9 cellular contexts compared by ENCODE assay signal in genomic region chr5:172985596-172985995, GRCh38. TPM values are rescaled to one million over a fixed set of nuclear protein-coding genes. Genes with fewer than 3 reads are reported as not detected.
DNase-seq lines count a peak whose midpoint lies in the region; ATAC-seq and TF ChIP-seq lines count a peak whose summit lies in the region.
"Had no signal": no experiment of that assay in that cellular context is flagged by ENCODE, and none has a peak within 500 bp of the region (broad histone marks: within the 10 kb centered on the region; RNA-seq: fewer than 3 reads in every experiment).

No MANE protein-coding gene starts in this region.

- H3K36me3 Mint-ChIP-seq in activated CD4-positive, alpha-beta T cell treated with anti-CD3 and anti-CD28 coated beads, Interleukin-2, amount 10 ng/mL, durations not matched to agents 24 days and 14 days (ENCODE audit: low read depth), result peaks cover 28% of the 10 kb centered on the region

- H3K9ac ChIP-seq in skeletal muscle satellite cell (ENCODE audit: low read depth, low read length), result peak overlapping the region; percentile 21

- H3K4me1 ChIP-seq in skeletal muscle satellite cell (ENCODE audit: control insufficient read depth, insufficient read depth, low read length), result peaks cover 11% of the 10 kb centered on the region

- H3K4me2 ChIP-seq in skeletal muscle satellite cell (ENCODE audit: low read length), result peak overlapping the region; percentile 78

- no peaks in the 10 kb centered on the region for H3K27me3 ChIP-seq in skeletal muscle satellite cell (ENCODE audit: control insufficient read depth, insufficient read depth, low read length)

- H3K36me3 ChIP-seq in skeletal muscle satellite cell (ENCODE audit: insufficient read depth, low read length), result peaks cover 28% of the 10 kb centered on the region

- H3K4me3 Mint-ChIP-seq in activated CD4-positive, alpha-beta T cell treated with anti-CD3 and anti-CD28 coated beads, Interleukin-2, amount 10 ng/mL, durations not matched to agents 24 days and 14 days, result peak overlapping the region; percentile 76

- ATAC-seq in GM21528 (IDR thresholded peaks at IDR 0.05; ENCODE audit: low FRiP score, unreplicated experiment) (no peak), GM21529 (IDR thresholded peaks at IDR 0.05; ENCODE audit: unreplicated experiment) (no peak)
- ATAC-seq: Right ventricle myocardium inferior had no signal

- no peaks in the 10 kb centered on the region for H3K9me3 Mint-ChIP-seq in activated CD4-positive, alpha-beta T cell treated with anti-CD3 and anti-CD28 coated beads, Interleukin-2, amount 10 ng/mL, durations not matched to agents 24 days and 14 days

- no peaks in the 10 kb centered on the region for H3K9me3 ChIP-seq in skeletal muscle satellite cell (replicated peaks; ENCODE audit: low read length)

- H3K27me3 Mint-ChIP-seq in activated CD4-positive, alpha-beta T cell treated with anti-CD3 and anti-CD28 coated beads, Interleukin-2, amount 10 ng/mL, durations not matched to agents 24 days and 14 days, result no peaks in the 10 kb centered on the region

- DNase-seq in activated CD4-positive, alpha-beta T cell treated with anti-CD3 and anti-CD28 coated beads, Interleukin-2, amount 10 ng/mL, durations not matched to agents 24 days and 14 days, result no peak
- no peak for DNase-seq in activated CD4-positive, alpha-beta T cell treated with anti-CD3 and anti-CD28 coated beads, Interleukin-2, amount 50 U/mL, for 1 hour
- DNase-seq in SK-MEL-5 (ENCODE audit: low read depth, low spot score), result peak; percentile 8
- DNase-seq in epithelial cell of proximal tubule (ENCODE audit: low read depth), result no peak
- no peak for DNase-seq in stimulated activated CD4-positive, alpha-beta T cell treated with anti-CD3 and anti-CD28 coated beads, Interleukin-2, amount 100 ng/mL, for 24 hours

- H3K4me3 ChIP-seq in epithelial cell of proximal tubule (ENCODE audit: low read depth, low read length) (peak overlapping the region; percentile 90), skeletal muscle satellite cell (ENCODE audit: low read length) (peak overlapping the region; percentile 56)

- H3K4me1 Mint-ChIP-seq in activated CD4-positive, alpha-beta T cell treated with anti-CD3 and anti-CD28 coated beads, Interleukin-2, amount 10 ng/mL, durations not matched to agents 24 days and 14 days, result peaks cover 20% of the 10 kb centered on the region

- intact Hi-C loops in activated CD4-positive, alpha-beta T cell treated with anti-CD3 and anti-CD28 coated beads, Interleukin-2, amount 10 ng/mL, durations not matched to agents 24 days and 14 days (cut with micrococcal nuclease), result no loop called here

- no peak for TF ChIP-seq CTCF in epithelial cell of proximal tubule (conservative IDR thresholded peaks at IDR 0.05; ENCODE audit: low read depth, low read length)

- peak overlapping the region; percentile 23 for H3K27ac Mint-ChIP-seq in activated CD4-positive, alpha-beta T cell treated with anti-CD3 and anti-CD28 coated beads, Interleukin-2, amount 10 ng/mL, durations not matched to agents 24 days and 14 days

- in situ Hi-C loops in SK-MEL-5 (cut with HindIII; ENCODE audit: low pct_unique_long_range_greater_than_20kb, low sequenced_read_pairs), result no loop called here

RNA-seq across cellular contexts. Expression of gene ATP6V0E1, which starts 2.0 kb away (rescaled TPM):
- total RNA-seq in activated CD4-positive, alpha-beta T cell treated with anti-CD3 and anti-CD28 coated beads, Interleukin-2, amount 10 ng/mL, durations not matched to agents 24 days and 14 days, result 146 and 147 TPM in 2 replicates
- 303 and 324 TPM in 2 replicates for total RNA-seq in SK-MEL-5 (2014; rRNA removed; shearing (Covaris generic))
- polyA plus RNA-seq in SK-MEL-5 (2015; cell fraction: cytosol; rRNA removed), result 129 and 198 TPM in 2 replicates
- polyA plus RNA-seq in SK-MEL-5 (2015; cell fraction: nucleus; rRNA removed), result 37.2 and 49.4 TPM in 2 replicates
- total RNA-seq in epithelial cell of proximal tubule, result 96.1 and 100 TPM in 2 replicates
- total RNA-seq in skeletal muscle satellite cell (2012; rRNA removed), result 162 and 237 TPM in 2 replicates

RNA-seq across cellular contexts. Expression of gene RPL26L1, which starts 26.4 kb away (rescaled TPM):
- total RNA-seq in activated CD4-positive, alpha-beta T cell treated with anti-CD3 and anti-CD28 coated beads, Interleukin-2, amount 10 ng/mL, durations not matched to agents 24 days and 14 days, result 76.7 and 77.8 TPM in 2 replicates
- total RNA-seq in SK-MEL-5 (2014; rRNA removed; shearing (Covaris generic)), result 97.8 and 107 TPM in 2 replicates
- polyA plus RNA-seq in SK-MEL-5 (2015; cell fraction: cytosol; rRNA removed), result 58.1 and 73.8 TPM in 2 replicates
- 9.6 and 31.7 TPM in 2 replicates for polyA plus RNA-seq in SK-MEL-5 (2015; cell fraction: nucleus; rRNA removed)
- total RNA-seq in epithelial cell of proximal tubule, result 73.1 and 86.5 TPM in 2 replicates
- total RNA-seq in skeletal muscle satellite cell (2012; rRNA removed), result 67.7 and 73.2 TPM in 2 replicates
